Comparison of ENCODE assay signal across 16 cellular contexts in genomic region chr17:17800504-17801021, GRCh38.
"Had no signal": no experiment of that assay in that cellular context is flagged by ENCODE, and none has a peak within 500 bp of the region (broad histone marks: within the 10 kb centered on the region; RNA-seq: fewer than 3 reads in every experiment).

No MANE protein-coding gene starts in this region.

- H3K27me3 Mint-ChIP-seq: activated B cell treated with CpG ODN at 0.5 μM for 24 hours; activated CD4-positive, alpha-beta T cell treated with anti-CD3 and anti-CD28 coated beads, Interleukin-2, amount 10 ng/mL, durations not matched to agents 24 days and 14 days; activated naive CD4-positive, alpha-beta T cell treated with anti-CD3 and anti-CD28 coated beads, Interleukin-2, amount 10 ng/mL, durations not matched to agents 7 days and 5 days; activated T-helper 17 cell treated with anti-CD3 and anti-CD28 coated beads, Interleukin-2, amount 50 U/mL, for 72 hours had no signal

- FAIRE-seq: endothelial cell of umbilical vein had no signal

- H3K9me3 Mint-ChIP-seq: activated B cell treated with CpG ODN at 0.5 μM for 24 hours; activated CD4-positive, alpha-beta T cell treated with anti-CD3 and anti-CD28 coated beads, Interleukin-2, amount 10 ng/mL, durations not matched to agents 24 days and 14 days; activated naive CD4-positive, alpha-beta T cell treated with anti-CD3 and anti-CD28 coated beads, Interleukin-2, amount 10 ng/mL, durations not matched to agents 7 days and 5 days; activated T-helper 17 cell treated with anti-CD3 and anti-CD28 coated beads, Interleukin-2, amount 50 U/mL, for 72 hours; nephron progenitor cell had no signal

- H3K9ac ChIP-seq: SK-N-SH had no signal

- H3K27ac ChIP-seq: adrenal gland, foreskin keratinocyte, heart left ventricle, left lung, stomach, tibial artery had no signal

- H3K27me3 ChIP-seq: adrenal gland, foreskin keratinocyte, heart left ventricle, left lung, stomach, tibial artery had no signal

- H3K9me3 ChIP-seq: adrenal gland, heart left ventricle, left lung, SK-N-SH, stomach, tibial artery had no signal

- H3K4me3 ChIP-seq: adrenal gland, heart left ventricle, left lung, stomach, tibial artery had no signal

- H3K4me3 Mint-ChIP-seq: activated B cell treated with CpG ODN at 0.5 μM for 24 hours; activated CD4-positive, alpha-beta T cell treated with anti-CD3 and anti-CD28 coated beads, Interleukin-2, amount 10 ng/mL, durations not matched to agents 24 days and 14 days; activated naive CD4-positive, alpha-beta T cell treated with anti-CD3 and anti-CD28 coated beads, Interleukin-2, amount 10 ng/mL, durations not matched to agents 7 days and 5 days; activated T-helper 17 cell treated with anti-CD3 and anti-CD28 coated beads, Interleukin-2, amount 50 U/mL, for 72 hours; nephron progenitor cell had no signal

- H3K4me2 ChIP-seq: SK-N-SH had no signal

- H3K27ac Mint-ChIP-seq: activated B cell treated with CpG ODN at 0.5 μM for 24 hours; activated CD4-positive, alpha-beta T cell treated with anti-CD3 and anti-CD28 coated beads, Interleukin-2, amount 10 ng/mL, durations not matched to agents 24 days and 14 days; activated naive CD4-positive, alpha-beta T cell treated with anti-CD3 and anti-CD28 coated beads, Interleukin-2, amount 10 ng/mL, durations not matched to agents 7 days and 5 days; activated T-helper 17 cell treated with anti-CD3 and anti-CD28 coated beads, Interleukin-2, amount 50 U/mL, for 72 hours had no signal

- DNase-seq: activated B cell treated with CpG ODN at 0.5 μM for 24 hours; activated CD4-positive, alpha-beta T cell treated with anti-CD3 and anti-CD28 coated beads, Interleukin-2, amount 10 ng/mL, durations not matched to agents 24 days and 14 days; activated naive CD4-positive, alpha-beta T cell treated with anti-CD3 and anti-CD28 coated beads, Interleukin-2, amount 10 ng/mL, durations not matched to agents 7 days and 5 days; foreskin keratinocyte; heart left ventricle; islet precursor cell; left lung; mesendoderm; nephron progenitor cell; SK-N-SH; stimulated activated CD4-positive, alpha-beta T cell treated with anti-CD3 and anti-CD28 coated beads, Interleukin-4, amount 100 ng/mL, for 4 hours; stomach; tibial artery had no signal

- H3K4me1 ChIP-seq: adrenal gland, foreskin keratinocyte, left lung had no signal

- H3K4me1 Mint-ChIP-seq: activated B cell treated with CpG ODN at 0.5 μM for 24 hours; activated CD4-positive, alpha-beta T cell treated with anti-CD3 and anti-CD28 coated beads, Interleukin-2, amount 10 ng/mL, durations not matched to agents 24 days and 14 days; activated naive CD4-positive, alpha-beta T cell treated with anti-CD3 and anti-CD28 coated beads, Interleukin-2, amount 10 ng/mL, durations not matched to agents 7 days and 5 days; activated T-helper 17 cell treated with anti-CD3 and anti-CD28 coated beads, Interleukin-2, amount 50 U/mL, for 72 hours had no signal

- ATAC-seq: activated T-helper 17 cell treated with anti-CD3 and anti-CD28 coated beads, Interleukin-2, amount 50 U/mL, for 72 hours; foreskin keratinocyte; left lung had no signal
